ENCODE assay signal across 1 cellular context in genomic region chr4:153008578-153009199, GRCh38.
TF ChIP-seq lines count a peak whose summit lies in the region.

No MANE protein-coding gene starts in this region.

TF ChIP-seq in GM12878, 131 proteins besides CTCF, POLR2A, EP300 and RAD21 (continued from another document):
- TF ChIP-seq ZBTB11 (CRISPR knock-in tag; IDR thresholded peaks at IDR 0.05): no peak
- TF ChIP-seq BACH1 (IDR thresholded peaks at IDR 0.05; ENCODE audit: borderline replicate concordance): no peak
- no peak for TF ChIP-seq SREBF1 (IDR thresholded peaks at IDR 0.05; ENCODE audit: low read length)
- peak; percentile 77 for TF ChIP-seq SPI1 (IDR thresholded peaks at IDR 0.05; ENCODE audit: borderline replicate concordance, insufficient read depth, low read depth, low read length)
- TF ChIP-seq MLLT1 (IDR thresholded peaks at IDR 0.05): no peak
- TF ChIP-seq KDM1A (IDR thresholded peaks at IDR 0.05; ENCODE audit: borderline replicate concordance): no peak
- peak; percentile 29; the same call in 1 of the 2 replicates for TF ChIP-seq PKNOX1 (IDR thresholded peaks at IDR 0.05)
- TF ChIP-seq, protein P1, sequence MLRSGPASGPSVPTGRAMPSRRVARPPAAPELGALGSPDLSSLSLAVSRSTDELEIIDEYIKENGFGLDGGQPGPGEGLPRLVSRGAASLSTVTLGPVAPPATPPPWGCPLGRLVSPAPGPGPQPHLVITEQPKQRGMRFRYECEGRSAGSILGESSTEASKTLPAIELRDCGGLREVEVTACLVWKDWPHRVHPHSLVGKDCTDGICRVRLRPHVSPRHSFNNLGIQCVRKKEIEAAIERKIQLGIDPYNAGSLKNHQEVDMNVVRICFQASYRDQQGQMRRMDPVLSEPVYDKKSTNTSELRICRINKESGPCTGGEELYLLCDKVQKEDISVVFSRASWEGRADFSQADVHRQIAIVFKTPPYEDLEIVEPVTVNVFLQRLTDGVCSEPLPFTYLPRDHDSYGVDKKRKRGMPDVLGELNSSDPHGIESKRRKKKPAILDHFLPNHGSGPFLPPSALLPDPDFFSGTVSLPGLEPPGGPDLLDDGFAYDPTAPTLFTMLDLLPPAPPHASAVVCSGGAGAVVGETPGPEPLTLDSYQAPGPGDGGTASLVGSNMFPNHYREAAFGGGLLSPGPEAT (IDR thresholded peaks at IDR 0.05; ENCODE audit: low read depth): no peak
- TF ChIP-seq CREB1 (IDR thresholded peaks at IDR 0.05; ENCODE audit: low read depth): no peak
- TF ChIP-seq ATF3 (IDR thresholded peaks at IDR 0.05; ENCODE audit: borderline replicate concordance, extremely low read depth, low read depth, low read length): no peak
- no peak for TF ChIP-seq HDAC2 (IDR thresholded peaks at IDR 0.05)
- TF ChIP-seq, protein P2, sequence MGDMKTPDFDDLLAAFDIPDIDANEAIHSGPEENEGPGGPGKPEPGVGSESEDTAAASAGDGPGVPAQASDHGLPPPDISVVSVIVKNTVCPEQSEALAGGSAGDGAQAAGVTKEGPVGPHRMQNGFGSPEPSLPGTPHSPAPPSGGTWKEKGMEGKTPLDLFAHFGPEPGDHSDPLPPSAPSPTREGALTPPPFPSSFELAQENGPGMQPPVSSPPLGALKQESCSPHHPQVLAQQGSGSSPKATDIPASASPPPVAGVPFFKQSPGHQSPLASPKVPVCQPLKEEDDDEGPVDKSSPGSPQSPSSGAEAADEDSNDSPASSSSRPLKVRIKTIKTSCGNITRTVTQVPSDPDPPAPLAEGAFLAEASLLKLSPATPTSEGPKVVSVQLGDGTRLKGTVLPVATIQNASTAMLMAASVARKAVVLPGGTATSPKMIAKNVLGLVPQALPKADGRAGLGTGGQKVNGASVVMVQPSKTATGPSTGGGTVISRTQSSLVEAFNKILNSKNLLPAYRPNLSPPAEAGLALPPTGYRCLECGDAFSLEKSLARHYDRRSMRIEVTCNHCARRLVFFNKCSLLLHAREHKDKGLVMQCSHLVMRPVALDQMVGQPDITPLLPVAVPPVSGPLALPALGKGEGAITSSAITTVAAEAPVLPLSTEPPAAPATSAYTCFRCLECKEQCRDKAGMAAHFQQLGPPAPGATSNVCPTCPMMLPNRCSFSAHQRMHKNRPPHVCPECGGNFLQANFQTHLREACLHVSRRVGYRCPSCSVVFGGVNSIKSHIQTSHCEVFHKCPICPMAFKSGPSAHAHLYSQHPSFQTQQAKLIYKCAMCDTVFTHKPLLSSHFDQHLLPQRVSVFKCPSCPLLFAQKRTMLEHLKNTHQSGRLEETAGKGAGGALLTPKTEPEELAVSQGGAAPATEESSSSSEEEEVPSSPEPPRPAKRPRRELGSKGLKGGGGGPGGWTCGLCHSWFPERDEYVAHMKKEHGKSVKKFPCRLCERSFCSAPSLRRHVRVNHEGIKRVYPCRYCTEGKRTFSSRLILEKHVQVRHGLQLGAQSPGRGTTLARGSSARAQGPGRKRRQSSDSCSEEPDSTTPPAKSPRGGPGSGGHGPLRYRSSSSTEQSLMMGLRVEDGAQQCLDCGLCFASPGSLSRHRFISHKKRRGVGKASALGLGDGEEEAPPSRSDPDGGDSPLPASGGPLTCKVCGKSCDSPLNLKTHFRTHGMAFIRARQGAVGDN (IDR thresholded peaks at IDR 0.05): no peak
- no peak for TF ChIP-seq ZBTB4 (CRISPR knock-in tag; IDR thresholded peaks at IDR 0.05)
